Comparison of ENCODE assay signal across 9 cellular contexts in genomic region chrX:150361070-150361776, GRCh38. TPM values are rescaled to one million over a fixed set of nuclear protein-coding genes. Genes with fewer than 3 reads are reported as not detected.
DNase-seq lines count a peak whose midpoint lies in the region; ATAC-seq, FAIRE-seq and TF ChIP-seq lines count a peak whose summit lies in the region.
"Had no signal": no experiment of that assay in that cellular context is flagged by ENCODE, and none has a peak within 500 bp of the region (broad histone marks: within the 10 kb centered on the region; RNA-seq: fewer than 3 reads in every experiment).

No MANE protein-coding gene starts in this region.

- no peaks in the 10 kb centered on the region for H3K36me3 ChIP-seq in keratinocyte (ENCODE audit: control insufficient read depth in 2 of 2, extremely low read depth in 1 of 2, insufficient read depth in 2 of 2, low read length in 2 of 2)

- H3K27ac Mint-ChIP-seq in activated naive CD8-positive, alpha-beta T cell treated with anti-CD3 and anti-CD28 coated beads, Interleukin-2, amount 50 U/mL, for 24 hours, result no peak overlapping the region
- no peak overlapping the region for H3K27ac Mint-ChIP-seq in stimulated activated naive CD8-positive, alpha-beta T cell treated with anti-CD3 and anti-CD28 coated beads, Interleukin-15, Interleukin-2, amounts not matched to agents 100 ng/mL and 50 ng/mL, for 24 hours

- peak overlapping the region in 1 of 3 experiments; percentile 57 for H3K4me3 ChIP-seq in keratinocyte (ENCODE audit: control insufficient read depth in 2 of 3, extremely low read depth in 1 of 3, insufficient read depth in 2 of 3, low read depth in 1 of 3, low read length in 3 of 3)

- no peaks in the 10 kb centered on the region for H3K79me2 ChIP-seq in keratinocyte (ENCODE audit: control insufficient read depth, insufficient read depth, low read length)

- H3K4me1 ChIP-seq in keratinocyte (ENCODE audit: control insufficient read depth, extremely low read depth, insufficient read depth, low read length), result peaks cover 7% of the 10 kb centered on the region

- H2AFZ ChIP-seq in keratinocyte (ENCODE audit: control insufficient read depth, low read length), result no peak overlapping the region

- H4K20me1 ChIP-seq in keratinocyte (ENCODE audit: control insufficient read depth, extremely low read depth, insufficient read depth, low read length), result no peaks in the 10 kb centered on the region

- no peak overlapping the region for H3K9ac ChIP-seq in keratinocyte (ENCODE audit: control insufficient read depth, extremely low read depth, insufficient read depth, low read length)

- H3K27me3 Mint-ChIP-seq in activated naive CD8-positive, alpha-beta T cell treated with anti-CD3 and anti-CD28 coated beads, Interleukin-2, amount 50 U/mL, for 24 hours, result peaks cover 25% of the 10 kb centered on the region
- H3K27me3 Mint-ChIP-seq in stimulated activated naive CD8-positive, alpha-beta T cell treated with anti-CD3 and anti-CD28 coated beads, Interleukin-15, Interleukin-2, amounts not matched to agents 100 ng/mL and 50 ng/mL, for 24 hours, result peaks cover 18% of the 10 kb centered on the region

- dilution Hi-C loops in keratinocyte (cut with MboI; ENCODE audit: extremely low pct_ligation_motif_present, low sequenced_read_pairs), result no loop called here

- peaks cover 16% of the 10 kb centered on the region for H3K27me3 ChIP-seq in keratinocyte (ENCODE audit: control insufficient read depth, extremely low read depth, insufficient read depth, low read length)

- peak; percentile 9 for ATAC-seq in activated naive CD8-positive, alpha-beta T cell treated with anti-CD3 and anti-CD28 coated beads, Interleukin-2, amount 50 U/mL, for 24 hours
- no peak for ATAC-seq in HG02840 (IDR thresholded peaks at IDR 0.05; ENCODE audit: low FRiP score, unreplicated experiment)
- no peak for ATAC-seq in HG03135 (IDR thresholded peaks at IDR 0.05; ENCODE audit: unreplicated experiment)

- no peaks in the 10 kb centered on the region for H3K9me3 Mint-ChIP-seq in activated naive CD8-positive, alpha-beta T cell treated with anti-CD3 and anti-CD28 coated beads, Interleukin-2, amount 50 U/mL, for 24 hours
- no peaks in the 10 kb centered on the region for H3K9me3 Mint-ChIP-seq in stimulated activated naive CD8-positive, alpha-beta T cell treated with anti-CD3 and anti-CD28 coated beads, Interleukin-15, Interleukin-2, amounts not matched to agents 100 ng/mL and 50 ng/mL, for 24 hours

- no peak for FAIRE-seq in keratinocyte (lab: Jason Lieb, UNC)
- FAIRE-seq: TTC549 had no signal

- no peaks in the 10 kb centered on the region for H3K9me1 ChIP-seq in keratinocyte (ENCODE audit: control insufficient read depth, extremely low read depth, insufficient read depth, low read length)

- no peak overlapping the region for H3K27ac ChIP-seq in keratinocyte (ENCODE audit: control insufficient read depth, insufficient read depth, low read length)

- peak in 2 of 3 experiments; percentile 12 to 23 for TF ChIP-seq CTCF in keratinocyte (optimal IDR thresholded peaks at IDR 0.05 in 1 of 3, IDR thresholded peaks at IDR 0.05 in 1 of 3, conservative IDR thresholded peaks at IDR 0.05 in 1 of 3; ENCODE audit: extremely low read depth in 1 of 3, insufficient read depth in 2 of 3, low read length in 3 of 3)

- peak overlapping the region; percentile 75 for H3K4me2 ChIP-seq in keratinocyte (ENCODE audit: control insufficient read depth, extremely low read depth, insufficient read depth, low read depth, low read length)

- H3K9me3 ChIP-seq in keratinocyte (ENCODE audit: control insufficient read depth, low read depth, low read length), result no peaks in the 10 kb centered on the region

- H3K4me3 Mint-ChIP-seq in activated naive CD8-positive, alpha-beta T cell treated with anti-CD3 and anti-CD28 coated beads, Interleukin-2, amount 50 U/mL, for 24 hours, result peak overlapping the region; percentile 74
- peak overlapping the region; percentile 81 for H3K4me3 Mint-ChIP-seq in stimulated activated naive CD8-positive, alpha-beta T cell treated with anti-CD3 and anti-CD28 coated beads, Interleukin-15, Interleukin-2, amounts not matched to agents 100 ng/mL and 50 ng/mL, for 24 hours

- H3K36me3 Mint-ChIP-seq in activated naive CD8-positive, alpha-beta T cell treated with anti-CD3 and anti-CD28 coated beads, Interleukin-2, amount 50 U/mL, for 24 hours (ENCODE audit: low read depth), result no peaks in the 10 kb centered on the region
- no peaks in the 10 kb centered on the region for H3K36me3 Mint-ChIP-seq in stimulated activated naive CD8-positive, alpha-beta T cell treated with anti-CD3 and anti-CD28 coated beads, Interleukin-15, Interleukin-2, amounts not matched to agents 100 ng/mL and 50 ng/mL, for 24 hours (ENCODE audit: low read depth)

- peak; percentile 42 for DNase-seq in activated T-cell treated with anti-CD3 and anti-CD28 coated beads, Interleukin-2, amount 50 U/mL, for 1 hour
- no peak for DNase-seq in activated T-cell treated with anti-CD3 and anti-CD28 coated beads for 4 hours
- DNase-seq in activated naive CD8-positive, alpha-beta T cell treated with anti-CD3 and anti-CD28 coated beads, Interleukin-2, amount 50 U/mL, for 24 hours, result peak; percentile 20
- DNase-seq in keratinocyte (ENCODE audit: low read depth, low spot score), result no peak
- no peak for DNase-seq in SIG-M5 (lab: John Stamatoyannopoulos, UW)

- peaks cover 14% of the 10 kb centered on the region for H3K4me1 Mint-ChIP-seq in activated naive CD8-positive, alpha-beta T cell treated with anti-CD3 and anti-CD28 coated beads, Interleukin-2, amount 50 U/mL, for 24 hours
- H3K4me1 Mint-ChIP-seq in stimulated activated naive CD8-positive, alpha-beta T cell treated with anti-CD3 and anti-CD28 coated beads, Interleukin-15, Interleukin-2, amounts not matched to agents 100 ng/mL and 50 ng/mL, for 24 hours (ENCODE audit: low read depth), result peaks cover 18% of the 10 kb centered on the region

RNA-seq across cellular contexts. Expression of gene MAMLD1, which starts 1.9 kb away (rescaled TPM):
- 0.42 to 1.2 TPM (median 0.98 TPM) in 3 replicates for polyA plus RNA-seq in keratinocyte
- polyA plus RNA-seq in keratinocyte (2011; ENCODE audit: low read depth), result 0.15 TPM
- polyA plus RNA-seq in keratinocyte (2011; cell fraction: cytosol; rRNA removed), result 0.82 and 0.84 TPM in 2 replicates
- 2.4 and 3.3 TPM in 2 replicates for polyA plus RNA-seq in keratinocyte (2011; cell fraction: nucleus; rRNA removed)
- polyA plus RNA-seq in keratinocyte (2012; ENCODE audit: low replicate concordance), result 0.48 and 1.4 TPM in 2 replicates
- 0.56 to 3.7 TPM (median 1.7 TPM) in 3 replicates for polyA minus RNA-seq in keratinocyte
- 1.3 TPM for polyA minus RNA-seq in keratinocyte (2011; cell fraction: cytosol; rRNA and poly(A)+ RNA removed)
- 0.95 and 1.5 TPM in 2 replicates for polyA minus RNA-seq in keratinocyte (2011; cell fraction: nucleus; rRNA and poly(A)+ RNA removed)

Comparison
In these comparisons a context has a peak if more than half of its experiments do, and no peak if none do; other contexts are left out.
1. DNase-seq: peak in activated T-cell treated with anti-CD3 and anti-CD28 coated beads, Interleukin-2, amount 50 U/mL, for 1 hour (single experiment) and activated naive CD8-positive, alpha-beta T cell treated with anti-CD3 and anti-CD28 coated beads, Interleukin-2, amount 50 U/mL, for 24 hours (single experiment); none in activated T-cell treated with anti-CD3 and anti-CD28 coated beads for 4 hours (single experiment), keratinocyte (single experiment) and SIG-M5 (single experiment).